ENCODE assay signal across 10 cellular contexts in the genomic region with DNA sequence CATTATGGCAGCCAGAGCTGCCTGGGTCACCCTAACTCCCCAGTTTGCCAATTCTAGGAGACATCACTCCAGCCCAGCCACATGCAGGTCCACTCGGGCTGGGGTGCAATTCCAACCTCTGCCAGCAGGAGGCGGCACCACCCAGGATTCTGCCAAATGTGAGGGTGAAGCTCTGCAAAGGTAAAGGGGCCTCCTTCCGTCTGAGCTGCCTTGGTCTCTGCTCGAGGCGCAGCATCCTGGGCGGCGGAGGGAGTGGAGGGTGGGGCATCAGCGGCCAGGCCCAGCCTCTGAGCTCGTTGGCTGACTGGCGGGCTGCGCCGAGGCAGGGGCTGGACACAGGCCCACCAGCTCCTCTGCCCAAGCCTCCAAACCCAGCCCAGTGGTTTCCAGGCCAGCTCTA.
DNase-seq lines count a peak whose midpoint lies in the region; ATAC-seq and TF ChIP-seq lines count a peak whose summit lies in the region.
"Had no signal": no experiment of that assay in that cellular context is flagged by ENCODE, and none has a peak within 500 bp of the region (broad histone marks: within the 10 kb centered on the region; RNA-seq: fewer than 3 reads in every experiment).

No MANE protein-coding gene starts in this region.

- H3K27ac Mint-ChIP-seq in CD8-positive, alpha-beta T cell = no peak overlapping the region

- no TSS peak for BruUV-seq in Panc1 (replicated peaks; lab: Mats Ljungman, UMichigan)

- no peak overlapping the region for H3K4me3 Mint-ChIP-seq in CD8-positive, alpha-beta T cell

- no peaks in the 10 kb centered on the region for H3K27me3 Mint-ChIP-seq in CD8-positive, alpha-beta T cell (ENCODE audit: low read depth)

- no peaks in the 10 kb centered on the region for H3K27me3 ChIP-seq in CD8-positive, alpha-beta T cell (ENCODE audit: insufficient read depth, low read length)
- H3K27me3 ChIP-seq in Panc1 (ENCODE audit: control insufficient read depth, insufficient read depth, low read length) = no peaks in the 10 kb centered on the region
- no peaks in the 10 kb centered on the region for H3K27me3 ChIP-seq in prostate gland (replicated peaks; ENCODE audit: insufficient read depth)

- peak in 3 of 7 experiments; percentile 17 to 61 (median 48) for DNase-seq in CD8-positive, alpha-beta T cell
- DNase-seq in Panc1 (ENCODE audit: low read depth, low spot score) (no peak), choroid plexus epithelial cell (ENCODE audit: low read depth) (no peak), prostate gland (ENCODE audit: low spot score) (no peak), NCI-H2081 treated with DMSO at 0.1 percent for 48 hours (lab: John Stamatoyannopoulos, UW) (no peak), SKM-1 treated with dmso at 0.1 percent for 144 hours (lab: John Stamatoyannopoulos, UW; ENCODE audit: unreplicated experiment) (no peak), LoVo (ENCODE audit: low spot score) (no peak)
- DNase-seq: left cardiac atrium, NCI-H1694 had no signal

- no peak overlapping the region for H3K27ac ChIP-seq in CD8-positive, alpha-beta T cell (ENCODE audit: low read depth, low read length)
- no peak overlapping the region for H3K27ac ChIP-seq in Panc1 (ENCODE audit: low read length)
- H3K27ac ChIP-seq in prostate gland = no peak overlapping the region

- no peak overlapping the region for H3K4me3 ChIP-seq in CD8-positive, alpha-beta T cell (ENCODE audit: low read depth, low read length)
- no peak overlapping the region for H3K4me3 ChIP-seq in Panc1 (ENCODE audit: low read depth in 2 of 2, low read length in 2 of 2)
- no peak overlapping the region for H3K4me3 ChIP-seq in choroid plexus epithelial cell (ENCODE audit: low read depth, low read length)
- no peak overlapping the region for H3K4me3 ChIP-seq in prostate gland

- WGBS in prostate gland = 93% methylated on average over 12 of the region's 12 CpGs

- peak; percentile 31 for ATAC-seq in CD8-positive, alpha-beta T cell
- ATAC-seq in Panc1 (no peak), HG02798 (IDR thresholded peaks at IDR 0.05; ENCODE audit: poor library complexity, unreplicated experiment) (no peak)
- ATAC-seq: left cardiac atrium had no signal

- in situ Hi-C loops in Panc1 (cut with HindIII; ENCODE audit: low pct_unique_long_range_greater_than_20kb, low sequenced_read_pairs) = no loop called here

- H3K4me1 Mint-ChIP-seq in CD8-positive, alpha-beta T cell (ENCODE audit: low read depth) = no peaks in the 10 kb centered on the region

- intact Hi-C loops in CD8-positive, alpha-beta T cell (cut with DNase I, micrococcal nuclease) = loop anchor here in 1 of 2 experiments (1.0 kb wide), 1 partner anchor 101 kb away; no protein-coding TSS in a partner anchor
- intact Hi-C loops in Panc1 (cut with micrococcal nuclease; ENCODE audit: unreplicated experiment) (no loop called here), prostate gland (cut with DNase I) (no loop called here)

- CTCF ChIA-PET in CD8-positive, alpha-beta T cell (lab: Charles Lee) = interaction anchor here (0.8 to 3.2 kb wide), 7 partner anchors 11 to 103 kb away, joined by 3 to 12 read pairs (median 5); no protein-coding TSS in a partner anchor
- CTCF ChIA-PET in Panc1 (lab: Charles Lee) = interaction anchor here (0.6 to 1.3 kb wide), 4 partner anchors 11 to 96 kb away, joined by 3 to 4 read pairs (median 4); no protein-coding TSS in a partner anchor

- no peak for TF ChIP-seq POLR2A in prostate gland (IDR thresholded peaks at IDR 0.05)

- no peaks in the 10 kb centered on the region for H3K9me3 ChIP-seq in CD8-positive, alpha-beta T cell (ENCODE audit: low read length)
- H3K9me3 ChIP-seq in Panc1 (ENCODE audit: control insufficient read depth, insufficient read depth, low read depth, low read length) (no peaks in the 10 kb centered on the region), prostate gland (no peaks in the 10 kb centered on the region)

- POLR2A ChIA-PET in CD8-positive, alpha-beta T cell (lab: Charles Lee) = no interaction called here
- POLR2A ChIA-PET in Panc1 (lab: Charles Lee) = no interaction called here

- no peaks in the 10 kb centered on the region for H3K9me3 Mint-ChIP-seq in CD8-positive, alpha-beta T cell

- peak; percentile 61 for TF ChIP-seq CTCF in CD8-positive, alpha-beta T cell (IDR thresholded peaks at IDR 0.05)
- TF ChIP-seq CTCF in Panc1 (IDR thresholded peaks at IDR 0.05) = peak; percentile 91
- TF ChIP-seq CTCF in choroid plexus epithelial cell (conservative IDR thresholded peaks at IDR 0.05; ENCODE audit: low read depth, low read length) = peak; percentile 87
- peak in 3 of 4 experiments; percentile 38 to 63 (median 49) for TF ChIP-seq CTCF in prostate gland (IDR thresholded peaks at IDR 0.05)

- no peaks in the 10 kb centered on the region for H3K36me3 Mint-ChIP-seq in CD8-positive, alpha-beta T cell

- H3K4me1 ChIP-seq in CD8-positive, alpha-beta T cell (ENCODE audit: insufficient read depth, low read length) = no peaks in the 10 kb centered on the region
- H3K4me1 ChIP-seq in Panc1 (ENCODE audit: control insufficient read depth, insufficient read depth, low read length) (peaks cover 10% of the 10 kb centered on the region), prostate gland (replicated peaks) (no peaks in the 10 kb centered on the region)

- no peaks in the 10 kb centered on the region for H3K36me3 ChIP-seq in CD8-positive, alpha-beta T cell (ENCODE audit: insufficient read depth, low read length)
- H3K36me3 ChIP-seq in Panc1 (ENCODE audit: control insufficient read depth, insufficient read depth, low read length) (no peaks in the 10 kb centered on the region), prostate gland (no peaks in the 10 kb centered on the region)
